In genomic region chr3:62670351-62670750, GRCh38 we compare ENCODE assay signal across 14 cellular contexts.
"Had no signal": no experiment of that assay in that cellular context is flagged by ENCODE, and none has a peak within 500 bp of the region (broad histone marks: within the 10 kb centered on the region; RNA-seq: fewer than 3 reads in every experiment).

No MANE protein-coding gene starts in this region.

- ATAC-seq: naive thymus-derived CD8-positive, alpha-beta T cell had no signal

- H3K27me3 ChIP-seq: transverse colon had no signal

- H3K36me3 ChIP-seq: left ventricle myocardium inferior, transverse colon had no signal

- DNase-seq: activated CD4-positive, alpha-beta T cell treated with anti-CD3 and anti-CD28 coated beads, Interleukin-2, amount 50 U/mL, for 48 hours; activated CD4-positive, CD25-positive, alpha-beta regulatory T cell treated with anti-CD3 and anti-CD28 coated beads, Interleukin-2, amount 50 U/mL, for 72 hours; activated naive CD4-positive, alpha-beta T cell treated with anti-CD3 and anti-CD28 coated beads, Interleukin-2, amount 10 ng/mL, durations not matched to agents 7 days and 5 days; activated T-cell treated with anti-CD3 and anti-CD28 coated beads, Interleukin-2, amount 50 U/mL, for 24 hours; dorsolateral prefrontal cortex; endodermal cell; erythroblast; hippocampal formation; left ventricle myocardium inferior; naive thymus-derived CD8-positive, alpha-beta T cell; stimulated activated CD4-positive, alpha-beta T cell treated with anti-CD3 and anti-CD28 coated beads, Interleukin-4, amount 100 ng/mL, for 24 hours; stimulated activated naive CD4-positive, alpha-beta T cell; transverse colon had no signal

- H3K4me3 ChIP-seq: dorsolateral prefrontal cortex, left ventricle myocardium inferior, skin epidermis, transverse colon had no signal
